10 cellular contexts compared by ENCODE assay signal in the genomic region with DNA sequence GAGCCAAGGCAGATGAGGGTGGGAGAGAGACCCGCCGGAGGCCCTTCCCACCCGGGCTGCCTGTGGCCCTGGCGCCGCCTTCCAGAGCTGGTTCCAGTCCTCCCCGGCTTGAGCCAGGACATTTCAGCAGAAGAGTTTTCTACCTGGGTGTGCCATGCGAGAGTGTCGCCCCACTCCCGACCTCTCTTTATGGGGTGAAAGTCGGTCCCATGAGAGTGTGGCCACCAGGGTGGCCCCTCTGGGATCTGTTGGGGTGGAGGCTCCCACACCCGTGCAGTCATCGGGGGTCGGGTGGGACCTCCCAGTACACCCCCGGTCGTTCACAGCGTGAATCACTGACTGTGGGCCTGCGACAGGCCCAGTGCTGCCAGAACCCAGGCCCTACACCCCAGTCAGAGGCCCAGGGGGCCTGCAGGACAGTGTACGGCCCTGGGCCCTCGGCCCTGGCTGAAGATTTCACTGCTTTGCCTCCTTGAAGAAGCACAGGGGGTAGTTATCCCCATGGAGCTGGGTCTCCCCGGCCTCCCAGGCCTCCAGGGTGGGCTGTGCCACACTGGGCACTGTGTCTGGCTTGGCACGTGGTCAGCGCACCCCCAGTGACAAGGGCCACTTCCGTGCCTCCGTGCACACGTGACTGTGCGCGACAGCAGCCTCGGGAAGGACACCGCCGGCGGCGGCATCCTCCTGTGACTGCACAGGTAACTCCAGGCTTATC. TPM values are rescaled to one million over a fixed set of nuclear protein-coding genes. Genes with fewer than 3 reads are reported as not detected.
DNase-seq lines count a peak whose midpoint lies in the region; ATAC-seq and TF ChIP-seq lines count a peak whose summit lies in the region.
"Had no signal": no experiment of that assay in that cellular context is flagged by ENCODE, and none has a peak within 500 bp of the region (broad histone marks: within the 10 kb centered on the region; RNA-seq: fewer than 3 reads in every experiment).

No MANE protein-coding gene starts in this region.

- H3K4me1 Mint-ChIP-seq in CD14-positive monocyte (peaks cover 63% of the 10 kb centered on the region), neural progenitor cell (peaks cover 44% of the 10 kb centered on the region)
- H3K4me1 Mint-ChIP-seq in effector memory CD8-positive, alpha-beta T cell (ENCODE audit: low read depth in 2 of 2), result peaks cover 47 to 51% of the 10 kb centered on the region in 2 donors

- peaks cover 62% of the 10 kb centered on the region for H3K4me1 ChIP-seq in Loucy (ENCODE audit: insufficient read depth, low read length, poor library complexity, severe bottlenecking)
- H3K4me1 ChIP-seq in neural progenitor cell, result peaks cover 12% of the 10 kb centered on the region

- H3K9ac ChIP-seq in Loucy (ENCODE audit: low read depth, low read length, poor library complexity, severe bottlenecking), result no peak overlapping the region
- no peak overlapping the region for H3K9ac ChIP-seq in neural progenitor cell

- no peaks in the 10 kb centered on the region for H3F3A ChIP-seq in Loucy (ENCODE audit: low read depth)
- peaks cover 28% of the 10 kb centered on the region for H3F3A ChIP-seq in neural progenitor cell (ENCODE audit: low read depth)

- H3K4me2 ChIP-seq in Loucy (ENCODE audit: low read depth, low read length, poor library complexity, severe bottlenecking), result peak overlapping the region; percentile 68
- no peak overlapping the region for H3K4me2 ChIP-seq in neural progenitor cell

- H3K27ac ChIP-seq in neural progenitor cell, result no peak overlapping the region

- H3K27ac Mint-ChIP-seq in CD14-positive monocyte (peak overlapping the region in 3 of 7 donors; percentile 65 to 82 (median 72)), neural progenitor cell (no peak overlapping the region)
- peak overlapping the region; percentile 94 to 96 for H3K27ac Mint-ChIP-seq in effector memory CD8-positive, alpha-beta T cell

- H3K9me3 ChIP-seq in Loucy (ENCODE audit: insufficient read depth, low read depth, low read length) (no peaks in the 10 kb centered on the region), neural progenitor cell (ENCODE audit: low read depth) (no peaks in the 10 kb centered on the region)

- H3K9me3 Mint-ChIP-seq in CD14-positive monocyte, result peaks cover 0 to 12% (median 2%) of the 10 kb centered on the region in 7 donors
- H3K9me3 Mint-ChIP-seq in effector memory CD8-positive, alpha-beta T cell, result no peaks in the 10 kb centered on the region
- H3K9me3 Mint-ChIP-seq in neural progenitor cell, result no peaks in the 10 kb centered on the region

- no peak for ATAC-seq in effector memory CD8-positive, alpha-beta T cell (replicated peaks)
- no peak for ATAC-seq in HG03354 (IDR thresholded peaks at IDR 0.05; ENCODE audit: poor library complexity, severe bottlenecking, unreplicated experiment)

- intact Hi-C loops in CD14-positive monocyte (cut with micrococcal nuclease) (loop anchor here in 1 of 2 donors (10.0 kb wide), 1 partner anchor 633 kb away; the partner anchor contains the start of gene RBFA), head of caudate nucleus (cut with DNase I) (no loop called here)

- H3K36me3 Mint-ChIP-seq in CD14-positive monocyte, result peaks cover 27 to 38% of the 10 kb centered on the region in 2 donors
- H3K36me3 Mint-ChIP-seq in effector memory CD8-positive, alpha-beta T cell (ENCODE audit: insufficient read depth), result peaks cover 45% of the 10 kb centered on the region
- no peaks in the 10 kb centered on the region for H3K36me3 Mint-ChIP-seq in neural progenitor cell

- no peak overlapping the region for H2AFZ ChIP-seq in Loucy (ENCODE audit: low read length)
- H2AFZ ChIP-seq in neural progenitor cell (replicated peaks), result no peak overlapping the region

- H4K20me1 ChIP-seq in Loucy (ENCODE audit: insufficient read depth, low read length, poor library complexity, severe bottlenecking) (peaks cover 18% of the 10 kb centered on the region), neural progenitor cell (ENCODE audit: low read depth) (peaks cover 40% of the 10 kb centered on the region)

- H3K4me3 ChIP-seq in Loucy (ENCODE audit: low read length, poor library complexity, severe bottlenecking), result peak overlapping the region; percentile 51
- no peak overlapping the region for H3K4me3 ChIP-seq in neural progenitor cell

- H3K79me2 ChIP-seq in Loucy (ENCODE audit: insufficient read depth, low read length) (peaks cover 75% of the 10 kb centered on the region), neural progenitor cell (ENCODE audit: low read depth) (no peaks in the 10 kb centered on the region)

- no peaks in the 10 kb centered on the region for H3K9me2 ChIP-seq in Loucy (replicated peaks; ENCODE audit: low read depth, low read length)

- TF ChIP-seq CTCF in CD14-positive monocyte (IDR thresholded peaks at IDR 0.05) (no peak), Loucy (conservative IDR thresholded peaks at IDR 0.05; ENCODE audit: low read length) (no peak), neural progenitor cell (IDR thresholded peaks at IDR 0.05) (no peak)

- no peak for DNase-seq in CD14-positive monocyte (ENCODE audit: low spot score)
- no peak for DNase-seq in effector memory CD8-positive, alpha-beta T cell
- DNase-seq in neural progenitor cell (ENCODE audit: low spot score), result no peak
- DNase-seq in head of caudate nucleus, result no peak
- no peak for DNase-seq in iPS-NIHi11 (ENCODE audit: low spot score)
- no peak for DNase-seq in NCI-H446 treated with DMSO at 0.1 percent for 48 hours (lab: John Stamatoyannopoulos, UW)
- DNase-seq: anterior cingulate cortex, NCI-H226 had no signal

- H3K36me3 ChIP-seq in Loucy (ENCODE audit: insufficient read depth, low read length) (no peaks in the 10 kb centered on the region), neural progenitor cell (no peaks in the 10 kb centered on the region)

- H3K27me3 ChIP-seq in Loucy (ENCODE audit: insufficient read depth, low read length, poor library complexity, severe bottlenecking), result no peaks in the 10 kb centered on the region
- H3K27me3 ChIP-seq in neural progenitor cell, result peaks cover 38% of the 10 kb centered on the region

- peaks cover 25 to 32% (median 29%) of the 10 kb centered on the region in 3 donors for H3K27me3 Mint-ChIP-seq in CD14-positive monocyte (ENCODE audit: low read depth in 3 of 3)
- no peaks in the 10 kb centered on the region for H3K27me3 Mint-ChIP-seq in effector memory CD8-positive, alpha-beta T cell
- H3K27me3 Mint-ChIP-seq in neural progenitor cell (ENCODE audit: insufficient read depth, low read depth), result peaks cover 45% of the 10 kb centered on the region

- H3K4me3 Mint-ChIP-seq in CD14-positive monocyte (peak overlapping the region; percentile 80 to 85), neural progenitor cell (peak overlapping the region; percentile 83)
- peak overlapping the region; percentile 83 to 93 for H3K4me3 Mint-ChIP-seq in effector memory CD8-positive, alpha-beta T cell

RNA-seq across cellular contexts. Expression of gene NFATC1, which starts 5.9 kb away (rescaled TPM):
- 1 to 10 TPM; 7.8 to 8.3 TPM for polyA plus RNA-seq in CD14-positive monocyte
- total RNA-seq in neural progenitor cell (ENCODE audit: low replicate concordance), result 2.2 and 2.3 TPM in 2 replicates
